ENCODE assay signal across 9 cellular contexts in genomic region chr1:37288900-37289299, GRCh38.
DNase-seq lines count a peak whose midpoint lies in the region; ATAC-seq and TF ChIP-seq lines count a peak whose summit lies in the region.
"Had no signal": no experiment of that assay in that cellular context is flagged by ENCODE, and none has a peak within 500 bp of the region (broad histone marks: within the 10 kb centered on the region; RNA-seq: fewer than 3 reads in every experiment).

No MANE protein-coding gene starts in this region.

- intact Hi-C loops in PC-9 (cut with micrococcal nuclease; ENCODE audit: unreplicated experiment), result no loop called here

- no peaks in the 10 kb centered on the region for H3K36me3 ChIP-seq in PC-9 (ENCODE audit: low read depth)

- CTCF ChIA-PET in PC-9 (lab: Charles Lee), result no interaction called here

- H4K20me1 ChIP-seq in PC-9 (ENCODE audit: insufficient read depth), result no peaks in the 10 kb centered on the region

- H3K4me2 ChIP-seq in PC-9, result no peak overlapping the region

- no peaks in the 10 kb centered on the region for H3K4me1 ChIP-seq in PC-9 (replicated peaks; ENCODE audit: insufficient read depth)

- POLR2A ChIA-PET in PC-9 (lab: Charles Lee; ENCODE audit: unreplicated experiment), result no interaction called here

- BruUV-seq in PC-9 (replicated peaks; lab: Mats Ljungman, UMichigan), result no TSS peak

- no peak overlapping the region for H3K4me3 ChIP-seq in PC-9

- TF ChIP-seq CTCF in PC-9 (conservative IDR thresholded peaks at IDR 0.05), result no peak

- no peaks in the 10 kb centered on the region for H3K9me2 ChIP-seq in PC-9 (ENCODE audit: insufficient read depth)

- DNase-seq in occipital lobe (lab: John Stamatoyannopoulos, UW) (no peak), PC-9 (no peak), cerebellum (ENCODE audit: low spot score) (no peak), NCI-H2171 treated with DMSO at 0.1 percent for 48 hours (lab: John Stamatoyannopoulos, UW) (no peak)
- DNase-seq: activated naive CD8-positive, alpha-beta T cell treated with anti-CD3 and anti-CD28 coated beads, Interleukin-2, amount 10 ng/mL, durations not matched to agents 7 days and 5 days had no signal

- peaks cover 94% of the 10 kb centered on the region for H3K27me3 ChIP-seq in PC-9 (ENCODE audit: insufficient read depth, low read depth)

- H2AFZ ChIP-seq in PC-9, result no peak overlapping the region

- H3K79me2 ChIP-seq in PC-9 (ENCODE audit: low read depth), result no peaks in the 10 kb centered on the region

- no peaks in the 10 kb centered on the region for H3F3A ChIP-seq in PC-9 (ENCODE audit: insufficient read depth, low read depth)

- ATAC-seq in GM18858 (IDR thresholded peaks at IDR 0.05; ENCODE audit: unreplicated experiment) (peak; percentile 96), GM21528 (IDR thresholded peaks at IDR 0.05; ENCODE audit: low FRiP score, unreplicated experiment) (peak; percentile 96), HG03460 (IDR thresholded peaks at IDR 0.05; ENCODE audit: unreplicated experiment) (peak; percentile 97), esophagus mucosa (peak; percentile 66)

- H3K27ac ChIP-seq in PC-9, result no peak overlapping the region

- no peaks in the 10 kb centered on the region for H3K9me3 ChIP-seq in PC-9 (ENCODE audit: insufficient read depth, low read depth)
